Comparison of ENCODE assay signal across 1 cellular context in the genomic region with DNA sequence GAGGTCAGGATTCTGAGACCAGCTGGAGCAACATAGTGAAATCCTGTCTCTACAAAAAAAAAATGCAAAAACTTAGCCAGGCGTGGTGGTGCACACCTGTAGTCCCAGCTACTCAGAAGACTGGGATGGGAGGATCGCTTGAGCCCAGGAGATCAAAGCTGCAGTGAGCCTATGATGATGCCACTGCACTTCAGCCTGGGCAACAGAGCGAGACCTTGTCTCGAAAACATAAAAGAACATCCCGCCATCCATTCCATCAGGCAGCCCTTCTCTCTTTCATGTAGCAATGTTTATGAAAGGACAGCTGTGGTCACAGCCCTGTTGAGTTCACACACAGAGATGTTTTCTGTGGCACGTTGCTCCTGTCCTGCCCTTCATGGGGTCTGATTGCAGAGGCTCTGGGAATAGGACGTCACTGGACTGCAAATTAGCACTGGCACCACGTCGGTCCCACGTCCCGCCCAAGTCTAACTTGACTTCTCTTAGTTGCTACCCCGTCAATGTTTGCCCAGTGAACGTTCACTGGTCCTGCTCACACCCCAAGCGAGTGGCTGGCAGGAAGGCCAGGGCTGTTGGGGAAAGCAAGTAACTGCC.
A peak's percentile ranks its signal among the peaks of the same experiment; 100 is the strongest.
TF ChIP-seq lines count a peak whose summit lies in the region.

No MANE protein-coding gene starts in this region.

TF ChIP-seq in HepG2, 621 proteins besides CTCF, POLR2A, EP300 and RAD21 (continued from another document and continues in another):
- no peak for TF ChIP-seq BCL3 (CRISPR knock-in tag; IDR thresholded peaks at IDR 0.05)
- no peak for TF ChIP-seq ZNF839 (CRISPR knock-in tag; IDR thresholded peaks at IDR 0.05; ENCODE audit: borderline replicate concordance)
- TF ChIP-seq ZNF746 (CRISPR knock-in tag; IDR thresholded peaks at IDR 0.05) = no peak
- no peak for TF ChIP-seq TBL1XR1 (IDR thresholded peaks at IDR 0.05; ENCODE audit: borderline replicate concordance, low read length, partially characterized antibody)
- TF ChIP-seq HDAC1 (CRISPR knock-in tag; IDR thresholded peaks at IDR 0.05) = 0 out of 2 replicates have a peak, but pooled peaks have one; percentile 28
- no peak for TF ChIP-seq SP2 (CRISPR knock-in tag; IDR thresholded peaks at IDR 0.05)
- TF ChIP-seq ZEB1 (IDR thresholded peaks at IDR 0.05; ENCODE audit: insufficient replicate concordance, low read depth) = no peak
- TF ChIP-seq ATF3 (CRISPR knock-in tag; IDR thresholded peaks at IDR 0.05) = no peak
- TF ChIP-seq PPARG (CRISPR knock-in tag; conservative IDR thresholded peaks at IDR 0.05) = no peak
- no peak for TF ChIP-seq ZNF136 (CRISPR knock-in tag; IDR thresholded peaks at IDR 0.05; ENCODE audit: low read depth)
- no peak for TF ChIP-seq HNRNPLL (IDR thresholded peaks at IDR 0.05; ENCODE audit: low read depth, low read length, poor library complexity, severe bottlenecking)
- TF ChIP-seq DNMT1 (CRISPR knock-in tag; IDR thresholded peaks at IDR 0.05) = no peak
- TF ChIP-seq FOXA3 (CRISPR knock-in tag; IDR thresholded peaks at IDR 0.05) = peak; percentile 39; the same call in 1 of the 2 replicates
- TF ChIP-seq HOXD1 (CRISPR knock-in tag; IDR thresholded peaks at IDR 0.05) = no peak
- TF ChIP-seq HCFC1 (IDR thresholded peaks at IDR 0.05; ENCODE audit: low read depth, low read length) = no peak
- TF ChIP-seq, protein P1, sequence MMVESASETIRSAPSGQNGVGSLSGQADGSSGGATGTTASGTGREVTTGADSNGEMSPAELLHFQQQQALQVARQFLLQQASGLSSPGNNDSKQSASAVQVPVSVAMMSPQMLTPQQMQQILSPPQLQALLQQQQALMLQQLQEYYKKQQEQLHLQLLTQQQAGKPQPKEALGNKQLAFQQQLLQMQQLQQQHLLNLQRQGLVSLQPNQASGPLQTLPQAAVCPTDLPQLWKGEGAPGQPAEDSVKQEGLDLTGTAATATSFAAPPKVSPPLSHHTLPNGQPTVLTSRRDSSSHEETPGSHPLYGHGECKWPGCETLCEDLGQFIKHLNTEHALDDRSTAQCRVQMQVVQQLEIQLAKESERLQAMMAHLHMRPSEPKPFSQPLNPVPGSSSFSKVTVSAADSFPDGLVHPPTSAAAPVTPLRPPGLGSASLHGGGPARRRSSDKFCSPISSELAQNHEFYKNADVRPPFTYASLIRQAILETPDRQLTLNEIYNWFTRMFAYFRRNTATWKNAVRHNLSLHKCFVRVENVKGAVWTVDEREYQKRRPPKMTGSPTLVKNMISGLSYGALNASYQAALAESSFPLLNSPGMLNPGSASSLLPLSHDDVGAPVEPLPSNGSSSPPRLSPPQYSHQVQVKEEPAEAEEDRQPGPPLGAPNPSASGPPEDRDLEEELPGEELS (CRISPR knock-in tag; IDR thresholded peaks at IDR 0.05) = no peak; the same call in 1 of the 2 replicates
- TF ChIP-seq LRRFIP1 (CRISPR knock-in tag; conservative IDR thresholded peaks at IDR 0.05) = no peak
- TF ChIP-seq, protein P2, sequence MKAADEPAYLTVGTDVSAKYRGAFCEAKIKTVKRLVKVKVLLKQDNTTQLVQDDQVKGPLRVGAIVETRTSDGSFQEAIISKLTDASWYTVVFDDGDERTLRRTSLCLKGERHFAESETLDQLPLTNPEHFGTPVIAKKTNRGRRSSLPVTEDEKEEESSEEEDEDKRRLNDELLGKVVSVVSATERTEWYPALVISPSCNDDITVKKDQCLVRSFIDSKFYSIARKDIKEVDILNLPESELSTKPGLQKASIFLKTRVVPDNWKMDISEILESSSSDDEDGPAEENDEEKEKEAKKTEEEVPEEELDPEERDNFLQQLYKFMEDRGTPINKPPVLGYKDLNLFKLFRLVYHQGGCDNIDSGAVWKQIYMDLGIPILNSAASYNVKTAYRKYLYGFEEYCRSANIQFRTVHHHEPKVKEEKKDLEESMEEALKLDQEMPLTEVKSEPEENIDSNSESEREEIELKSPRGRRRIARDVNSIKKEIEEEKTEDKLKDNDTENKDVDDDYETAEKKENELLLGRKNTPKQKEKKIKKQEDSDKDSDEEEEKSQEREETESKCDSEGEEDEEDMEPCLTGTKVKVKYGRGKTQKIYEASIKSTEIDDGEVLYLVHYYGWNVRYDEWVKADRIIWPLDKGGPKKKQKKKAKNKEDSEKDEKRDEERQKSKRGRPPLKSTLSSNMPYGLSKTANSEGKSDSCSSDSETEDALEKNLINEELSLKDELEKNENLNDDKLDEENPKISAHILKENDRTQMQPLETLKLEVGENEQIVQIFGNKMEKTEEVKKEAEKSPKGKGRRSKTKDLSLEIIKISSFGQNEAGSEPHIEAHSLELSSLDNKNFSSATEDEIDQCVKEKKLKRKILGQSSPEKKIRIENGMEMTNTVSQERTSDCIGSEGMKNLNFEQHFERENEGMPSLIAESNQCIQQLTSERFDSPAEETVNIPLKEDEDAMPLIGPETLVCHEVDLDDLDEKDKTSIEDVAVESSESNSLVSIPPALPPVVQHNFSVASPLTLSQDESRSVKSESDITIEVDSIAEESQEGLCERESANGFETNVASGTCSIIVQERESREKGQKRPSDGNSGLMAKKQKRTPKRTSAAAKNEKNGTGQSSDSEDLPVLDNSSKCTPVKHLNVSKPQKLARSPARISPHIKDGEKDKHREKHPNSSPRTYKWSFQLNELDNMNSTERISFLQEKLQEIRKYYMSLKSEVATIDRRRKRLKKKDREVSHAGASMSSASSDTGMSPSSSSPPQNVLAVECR (CRISPR knock-in tag; IDR thresholded peaks at IDR 0.05; ENCODE audit: borderline replicate concordance) = 0 out of 2 replicates have a peak, but pooled peaks have one; percentile 22
- TF ChIP-seq ERF (CRISPR knock-in tag; IDR thresholded peaks at IDR 0.05) = no peak
- TF ChIP-seq ELF4 (CRISPR knock-in tag; IDR thresholded peaks at IDR 0.05; ENCODE audit: borderline replicate concordance) = no peak
- TF ChIP-seq ZNF737 (CRISPR knock-in tag; IDR thresholded peaks at IDR 0.05; ENCODE audit: borderline replicate concordance) = no peak
- no peak for TF ChIP-seq ZC3H13 (CRISPR knock-in tag; IDR thresholded peaks at IDR 0.05)
- TF ChIP-seq GATA4 (IDR thresholded peaks at IDR 0.05; ENCODE audit: borderline replicate concordance, low read depth) = no peak
- TF ChIP-seq MYPOP (CRISPR knock-in tag; IDR thresholded peaks at IDR 0.05) = no peak
- TF ChIP-seq ZNF510 (CRISPR knock-in tag; IDR thresholded peaks at IDR 0.05; ENCODE audit: low read depth) = no peak
- no peak for TF ChIP-seq TAF15 (IDR thresholded peaks at IDR 0.05; ENCODE audit: low read depth, low read length, poor library complexity, severe bottlenecking)
- TF ChIP-seq THYN1 (CRISPR knock-in tag; IDR thresholded peaks at IDR 0.05; ENCODE audit: borderline replicate concordance, low read depth) = no peak
- TF ChIP-seq ZNF891 (CRISPR knock-in tag; IDR thresholded peaks at IDR 0.05) = no peak
- no peak for TF ChIP-seq MLXIP (CRISPR knock-in tag; IDR thresholded peaks at IDR 0.05; ENCODE audit: borderline replicate concordance)
- TF ChIP-seq PTBP1 (IDR thresholded peaks at IDR 0.05; ENCODE audit: low read depth, low read length, poor library complexity, severe bottlenecking) = no peak
- TF ChIP-seq, protein P3, sequence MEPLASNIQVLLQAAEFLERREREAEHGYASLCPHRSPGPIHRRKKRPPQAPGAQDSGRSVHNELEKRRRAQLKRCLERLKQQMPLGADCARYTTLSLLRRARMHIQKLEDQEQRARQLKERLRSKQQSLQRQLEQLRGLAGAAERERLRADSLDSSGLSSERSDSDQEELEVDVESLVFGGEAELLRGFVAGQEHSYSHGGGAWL (CRISPR knock-in tag; IDR thresholded peaks at IDR 0.05) = no peak
- TF ChIP-seq MBNL3 (CRISPR knock-in tag; conservative IDR thresholded peaks at IDR 0.05) = no peak
- TF ChIP-seq POLR2AphosphoS2 (IDR thresholded peaks at IDR 0.05; ENCODE audit: low read depth, low read length) = no peak
- TF ChIP-seq DRAP1 (CRISPR knock-in tag; IDR thresholded peaks at IDR 0.05) = no peak; the same call in 1 of the 2 replicates
- TF ChIP-seq MED8 (CRISPR knock-in tag; IDR thresholded peaks at IDR 0.05; ENCODE audit: insufficient replicate concordance) = no peak
- peak; percentile 35; the same call in 1 of the 2 replicates for TF ChIP-seq ZNF710 (CRISPR knock-in tag; IDR thresholded peaks at IDR 0.05; ENCODE audit: borderline replicate concordance)
- TF ChIP-seq POLR2AphosphoS5 (IDR thresholded peaks at IDR 0.05; ENCODE audit: low read depth, low read length) = no peak
- no peak for TF ChIP-seq ARID2 (CRISPR knock-in tag; IDR thresholded peaks at IDR 0.05; ENCODE audit: borderline replicate concordance)
- TF ChIP-seq NCOA1 (CRISPR knock-in tag; IDR thresholded peaks at IDR 0.05) = no peak
- TF ChIP-seq, protein P4, sequence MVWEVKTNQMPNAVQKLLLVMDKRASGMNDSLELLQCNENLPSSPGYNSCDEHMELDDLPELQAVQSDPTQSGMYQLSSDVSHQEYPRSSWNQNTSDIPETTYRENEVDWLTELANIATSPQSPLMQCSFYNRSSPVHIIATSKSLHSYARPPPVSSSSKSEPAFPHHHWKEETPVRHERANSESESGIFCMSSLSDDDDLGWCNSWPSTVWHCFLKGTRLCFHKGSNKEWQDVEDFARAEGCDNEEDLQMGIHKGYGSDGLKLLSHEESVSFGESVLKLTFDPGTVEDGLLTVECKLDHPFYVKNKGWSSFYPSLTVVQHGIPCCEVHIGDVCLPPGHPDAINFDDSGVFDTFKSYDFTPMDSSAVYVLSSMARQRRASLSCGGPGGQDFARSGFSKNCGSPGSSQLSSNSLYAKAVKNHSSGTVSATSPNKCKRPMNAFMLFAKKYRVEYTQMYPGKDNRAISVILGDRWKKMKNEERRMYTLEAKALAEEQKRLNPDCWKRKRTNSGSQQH (CRISPR knock-in tag; IDR thresholded peaks at IDR 0.05; ENCODE audit: low read depth) = no peak
